In the genomic region with DNA sequence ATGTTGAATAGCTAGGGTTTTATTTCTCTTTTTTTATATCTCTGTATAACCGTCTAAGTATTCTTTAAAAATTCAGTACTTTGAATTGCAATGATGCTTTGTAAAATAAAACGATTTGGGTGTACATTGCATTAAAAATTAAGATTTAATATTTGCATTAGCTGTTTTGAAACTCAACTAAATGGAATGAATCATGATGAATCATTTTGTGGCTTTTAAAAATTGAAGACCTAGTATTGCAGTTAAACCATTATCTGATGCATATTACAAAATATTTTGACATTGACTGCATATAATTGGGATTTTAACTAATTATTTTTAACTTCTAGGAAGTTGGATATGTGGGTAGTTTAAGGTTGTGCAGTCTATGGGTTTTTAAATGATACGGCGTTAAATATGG, we compare ENCODE assay signal across 17 cellular contexts.
"Had no signal": no experiment of that assay in that cellular context is flagged by ENCODE, and none has a peak within 500 bp of the region (broad histone marks: within the 10 kb centered on the region; RNA-seq: fewer than 3 reads in every experiment).

No MANE protein-coding gene starts in this region.

- FAIRE-seq: kidney, TTC549 had no signal

- H3K4me3 ChIP-seq: body of pancreas, hepatocyte, left lung, mucosa of descending colon, sigmoid colon had no signal

- DNase-seq: activated B cell treated with CpG ODN at 0.5 μM for 24 hours; activated CD4-positive, alpha-beta T cell treated with anti-CD3 and anti-CD28 coated beads for 48 hours; activated CD8-positive, alpha-beta T cell treated with anti-CD3 and anti-CD28 coated beads for 36 hours; activated effector memory CD4-positive, alpha-beta T cell treated with anti-CD3 and anti-CD28 coated beads, Interleukin-2, amount 50 U/mL, for 16 hours; activated T-cell treated with anti-CD3 and anti-CD28 coated beads, Interleukin-2, amount 50 U/mL, for 4 hours; amniotic stem cell; body of pancreas; effector memory CD8-positive, alpha-beta T cell; kidney; left lung; mucosa of descending colon; naive thymus-derived CD4-positive, alpha-beta T cell; sigmoid colon; stimulated activated CD4-positive, alpha-beta T cell treated with anti-CD3 and anti-CD28 coated beads, Interleukin-1b, Interleukin-23, amount 100 ng/mL, for 48 hours had no signal

- H3K27me3 ChIP-seq: body of pancreas, hepatocyte, left lung, sigmoid colon had no signal

- ATAC-seq: activated CD8-positive, alpha-beta T cell treated with anti-CD3 and anti-CD28 coated beads for 36 hours; activated naive CD4-positive, alpha-beta T cell treated with anti-CD3 and anti-CD28 coated beads, Interleukin-2, amount 50 U/mL, for 72 hours; activated T-cell treated with anti-CD3 and anti-CD28 coated beads, Interleukin-2, amount 50 U/mL, for 4 hours; body of pancreas; effector memory CD8-positive, alpha-beta T cell; left lung; mucosa of descending colon; naive thymus-derived CD4-positive, alpha-beta T cell had no signal

- H3K36me3 ChIP-seq: left lung, sigmoid colon had no signal
